Comparison of ENCODE assay signal across 8 cellular contexts in genomic region chr5:69189162-69190086, GRCh38. TPM values are rescaled to one million over a fixed set of nuclear protein-coding genes. Genes with fewer than 3 reads are reported as not detected.
DNase-seq lines count a peak whose midpoint lies in the region; FAIRE-seq and TF ChIP-seq lines count a peak whose summit lies in the region.

A gene with protein sequence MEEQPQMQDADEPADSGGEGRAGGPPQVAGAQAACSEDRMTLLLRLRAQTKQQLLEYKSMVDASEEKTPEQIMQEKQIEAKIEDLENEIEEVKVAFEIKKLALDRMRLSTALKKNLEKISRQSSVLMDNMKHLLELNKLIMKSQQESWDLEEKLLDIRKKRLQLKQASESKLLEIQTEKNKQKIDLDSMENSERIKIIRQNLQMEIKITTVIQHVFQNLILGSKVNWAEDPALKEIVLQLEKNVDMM (plus strand): TSS chr5:69189583. CDS start chr5:69189635, 52 bp downstream.

- H3F3A ChIP-seq in MM.1S (ENCODE audit: insufficient read depth, low read length) = peaks cover 7% of the 10 kb centered on the region; the same call in 1 of the 2 replicates

- H3K4me3 ChIP-seq in MM.1S (ENCODE audit: low read length) (peak within 1 kb of the TSS; percentile 92), fibroblast of the aortic adventitia (ENCODE audit: low read depth, low read length) (peak within 1 kb of the TSS; percentile 79)

- H3K36me3 Mint-ChIP-seq in nephron (ENCODE audit: low read depth) = peaks cover 3% of the 10 kb centered on the region
- peaks cover 11% of the 10 kb centered on the region for H3K36me3 Mint-ChIP-seq in stimulated activated naive CD8-positive, alpha-beta T cell treated with anti-CD3 and anti-CD28 coated beads, Interleukin-15, Interleukin-2, amounts not matched to agents 100 ng/mL and 50 ng/mL, for 24 hours (ENCODE audit: low read depth)

- peak within 1 kb of the TSS; percentile 100 for H2AFZ ChIP-seq in MM.1S (ENCODE audit: low read length)

- H3K27ac Mint-ChIP-seq in nephron = peak within 1 kb of the TSS; percentile 96 to 99 (median 99)
- H3K27ac Mint-ChIP-seq in stimulated activated naive CD8-positive, alpha-beta T cell treated with anti-CD3 and anti-CD28 coated beads, Interleukin-15, Interleukin-2, amounts not matched to agents 100 ng/mL and 50 ng/mL, for 24 hours = peak within 1 kb of the TSS; percentile 96

- H4K20me1 ChIP-seq in MM.1S (ENCODE audit: insufficient read depth, low read length) = no peaks in the 10 kb centered on the region

- peaks cover 14% of the 10 kb centered on the region for H3K4me1 Mint-ChIP-seq in nephron
- H3K4me1 Mint-ChIP-seq in stimulated activated naive CD8-positive, alpha-beta T cell treated with anti-CD3 and anti-CD28 coated beads, Interleukin-15, Interleukin-2, amounts not matched to agents 100 ng/mL and 50 ng/mL, for 24 hours (ENCODE audit: low read depth) = peaks cover 15% of the 10 kb centered on the region

- no peaks in the 10 kb centered on the region for H3K9me2 ChIP-seq in MM.1S (replicated peaks; ENCODE audit: insufficient read depth, low read length)

- 0 out of 2 replicates have a peak, but pooled peaks cover 8% of the 10 kb centered on the region for H3K79me2 ChIP-seq in MM.1S (ENCODE audit: low read length)

- peak within 1 kb of the TSS; percentile 82 for H3K27ac ChIP-seq in MM.1S (ENCODE audit: low read length)

- no peaks in the 10 kb centered on the region for H3K36me3 ChIP-seq in MM.1S (replicated peaks; ENCODE audit: insufficient read depth, low read length)

- H3K4me1 ChIP-seq in MM.1S (ENCODE audit: low read length) = peaks cover 4% of the 10 kb centered on the region; the same call in 1 of the 2 replicates

- FAIRE-seq in G401.6 (lab: Jason Lieb, UNC) = peak; percentile 90

- H3K27me3 Mint-ChIP-seq in nephron (ENCODE audit: low read depth) = no peaks in the 10 kb centered on the region
- H3K27me3 Mint-ChIP-seq in stimulated activated naive CD8-positive, alpha-beta T cell treated with anti-CD3 and anti-CD28 coated beads, Interleukin-15, Interleukin-2, amounts not matched to agents 100 ng/mL and 50 ng/mL, for 24 hours = no peaks in the 10 kb centered on the region

- H3K9me3 ChIP-seq in MM.1S (replicated peaks; ENCODE audit: insufficient read depth, low read length) = no peaks in the 10 kb centered on the region

- H3K9me3 Mint-ChIP-seq in nephron = no peaks in the 10 kb centered on the region
- no peaks in the 10 kb centered on the region for H3K9me3 Mint-ChIP-seq in stimulated activated naive CD8-positive, alpha-beta T cell treated with anti-CD3 and anti-CD28 coated beads, Interleukin-15, Interleukin-2, amounts not matched to agents 100 ng/mL and 50 ng/mL, for 24 hours

- DNase-seq in HCEC 1CT (peak; percentile 89), MM.1S (peak; percentile 93), SHP77 treated with DMSO at 0.1 percent for 48 hours (lab: John Stamatoyannopoulos, UW) (peak; percentile 88), fibroblast of the aortic adventitia (ENCODE audit: low read depth) (peak; percentile 88)
- DNase-seq in activated effector memory CD4-positive, alpha-beta T cell treated with Interleukin-2 at 50 U/mL for 16 hours = peak; percentile 86

- H3K4me3 Mint-ChIP-seq in nephron = peak within 1 kb of the TSS; percentile 94 to 99 (median 99)
- peak within 1 kb of the TSS; percentile 98 for H3K4me3 Mint-ChIP-seq in stimulated activated naive CD8-positive, alpha-beta T cell treated with anti-CD3 and anti-CD28 coated beads, Interleukin-15, Interleukin-2, amounts not matched to agents 100 ng/mL and 50 ng/mL, for 24 hours

- peak within 1 kb of the TSS; percentile 91 for H3K9ac ChIP-seq in MM.1S (ENCODE audit: low read length)

- H3K27me3 ChIP-seq in MM.1S (replicated peaks; ENCODE audit: insufficient read depth, low read length) = no peaks in the 10 kb centered on the region

- H3K4me2 ChIP-seq in MM.1S (ENCODE audit: low read depth, low read length) = peak within 1 kb of the TSS; percentile 95

- TF ChIP-seq CTCF in MM.1S (IDR thresholded peaks at IDR 0.05; ENCODE audit: low read length) (no peak), fibroblast of the aortic adventitia (IDR thresholded peaks at IDR 0.05; ENCODE audit: insufficient read depth, low read length) (no peak), nephron (IDR thresholded peaks at IDR 0.05; ENCODE audit: unreplicated experiment in 3 of 3) (no peak)

RNA-seq across cellular contexts. Expression of the gene that starts here (rescaled TPM):
- 9.6 and 20.2 TPM in 2 replicates for total RNA-seq in fibroblast of the aortic adventitia (ENCODE audit: low replicate concordance)

Comparison
In these comparisons a context has a peak if more than half of its experiments do, and no peak if none do; other contexts are left out.
1. Peak in every context shown above with its lines: DNase-seq, H3K4me3 ChIP-seq and H3K27ac ChIP-seq.